Comparison of ENCODE assay signal across 23 cellular contexts in genomic region chr9:76370656-76371055, GRCh38. TPM values are rescaled to one million over a fixed set of nuclear protein-coding genes. Genes with fewer than 3 reads are reported as not detected.
DNase-seq lines count a peak whose midpoint lies in the region; ATAC-seq, FAIRE-seq and TF ChIP-seq lines count a peak whose summit lies in the region.
"Had no signal": no experiment of that assay in that cellular context is flagged by ENCODE, and none has a peak within 500 bp of the region (broad histone marks: within the 10 kb centered on the region; RNA-seq: fewer than 3 reads in every experiment).

No MANE protein-coding gene starts in this region.

- H2AFZ ChIP-seq in OCI-LY7 (ENCODE audit: low read length): peak overlapping the region; percentile 57; the same call in 1 of the 2 replicates

- H3K36me3 ChIP-seq in OCI-LY7 (ENCODE audit: insufficient read depth, low read length) (no peaks in the 10 kb centered on the region), small intestine (ENCODE audit: control insufficient read depth in 2 of 2, insufficient read depth in 2 of 2, low read length in 2 of 2) (no peaks in the 10 kb centered on the region)
- H3K36me3 ChIP-seq: Peyer's patch had no signal

- no peaks in the 10 kb centered on the region for H3K9me2 ChIP-seq in OCI-LY7 (ENCODE audit: insufficient read depth, low read length)

- no peak for ATAC-seq in GM18868 (IDR thresholded peaks at IDR 0.05; ENCODE audit: unreplicated experiment)

- 35 to 65% (median 40%) methylated on average over 2 of the region's 2 CpGs for WGBS in small intestine, 3 donors

- no peaks in the 10 kb centered on the region for H3K79me2 ChIP-seq in OCI-LY7 (ENCODE audit: insufficient read depth, low read depth, low read length)

- BruUV-seq in OCI-LY7 (replicated peaks; lab: Mats Ljungman, UMichigan): no TSS peak

- no peak for TF ChIP-seq EP300 in Ishikawa (IDR thresholded peaks at IDR 0.05; ENCODE audit: borderline replicate concordance)

- H3K9me3 ChIP-seq in OCI-LY7 (ENCODE audit: low read length): no peaks in the 10 kb centered on the region
- no peaks in the 10 kb centered on the region for H3K9me3 ChIP-seq in small intestine (ENCODE audit: control insufficient read depth, low read depth)
- H3K9me3 ChIP-seq: Peyer's patch had no signal

- DNase-seq in NCI-H82 (lab: John Stamatoyannopoulos, UW) (peak; percentile 10), NCI-H82 treated with DMSO at 0.1 percent for 48 hours (lab: John Stamatoyannopoulos, UW; ENCODE audit: unreplicated experiment) (no peak), OCI-LY7 (ENCODE audit: low spot score) (no peak), small intestine (peak; percentile 63), DMS 273 (lab: John Stamatoyannopoulos, UW; ENCODE audit: unreplicated experiment) (no peak)
- DNase-seq: Calu3, DMS153, DND-41, HCEC 1CT, Kasumi-1, NCI-H187, NCI-H2081 treated with DMSO at 0.1 percent for 48 hours, NCI-H2171 treated with DMSO at 0.1 percent for 48 hours, NCI-H345, NCI-H524 treated with DMSO at 0.1 percent for 48 hours, Peyer's patch, SHP77 treated with DMSO at 0.1 percent for 48 hours had no signal

- H3K27ac ChIP-seq in OCI-LY7 (ENCODE audit: low read depth, low read length, poor library complexity, severe bottlenecking) (peak overlapping the region; percentile 88), small intestine (ENCODE audit: low read depth in 1 of 2, low read length in 1 of 2) (no peak overlapping the region)
- H3K27ac ChIP-seq: Peyer's patch, SK-N-MC had no signal

- no peak for TF ChIP-seq CTCF in OCI-LY7 (conservative IDR thresholded peaks at IDR 0.05; ENCODE audit: low read length)

- CTCF ChIA-PET in OCI-LY7 (lab: Charles Lee; ENCODE audit: unreplicated experiment): interaction anchor here (1.3 kb wide), 1 partner anchor 23 kb away, joined by 6 read pairs; the partner anchor contains the start of gene RFK

- peak overlapping the region; percentile 63 for H3K4me2 ChIP-seq in OCI-LY7 (ENCODE audit: low read length)

- no peak for TF ChIP-seq RAD21 in Ishikawa (IDR thresholded peaks at IDR 0.05; ENCODE audit: low read depth)

- POLR2A ChIA-PET in OCI-LY7 (lab: Charles Lee): interaction anchor here (0.6 to 9.6 kb wide), 10 partner anchors 9 to 1342 kb away, joined by 3 to 74 read pairs (median 6); partner anchors contain the start of genes CARNMT1 and RFK

- FAIRE-seq in small intestine (lab: Jason Lieb, UNC): no peak
- FAIRE-seq: GM12892, GM19239, H1 had no signal

- intact Hi-C loops in OCI-LY7 (cut with micrococcal nuclease; ENCODE audit: unreplicated experiment): no loop called here

- H3K4me3 ChIP-seq in OCI-LY7 (ENCODE audit: low read depth, low read length, poor library complexity, severe bottlenecking) (no peak overlapping the region), small intestine (ENCODE audit: low read depth in 1 of 2, low read length in 2 of 2) (no peak overlapping the region)
- H3K4me3 ChIP-seq: Peyer's patch, SK-N-MC had no signal

- H3K27me3 ChIP-seq in small intestine (ENCODE audit: control insufficient read depth in 2 of 2, insufficient read depth in 2 of 2, low read length in 2 of 2): no peaks in the 10 kb centered on the region
- H3K27me3 ChIP-seq: Peyer's patch had no signal

- H3K4me1 ChIP-seq in OCI-LY7 (ENCODE audit: insufficient read depth, low read length, poor library complexity, severe bottlenecking): peaks cover 56% of the 10 kb centered on the region
- H3K4me1 ChIP-seq in small intestine (ENCODE audit: control insufficient read depth in 2 of 2, insufficient read depth in 1 of 2, low read depth in 1 of 2, low read length in 1 of 2): peaks cover 2 to 9% of the 10 kb centered on the region in 2 donors

- H4K20me1 ChIP-seq in OCI-LY7 (ENCODE audit: insufficient read depth, low read length): no peaks in the 10 kb centered on the region

TF ChIP-seq in Ishikawa, 13 proteins besides CTCF, POLR2A, EP300 and RAD21:
- TF ChIP-seq FOXM1 (IDR thresholded peaks at IDR 0.05; ENCODE audit: borderline replicate concordance, low read depth) (no peak), NFIC (IDR thresholded peaks at IDR 0.05) (peak; percentile 63; the same call in 1 of the 2 replicates)

RNA-seq across cellular contexts. Expression of gene RFK, which starts 23.6 kb away (rescaled TPM):
- 25.4 and 37.8 TPM in 2 replicates for total RNA-seq in OCI-LY7 (2014; rRNA removed; shearing (Covaris generic))
- total RNA-seq in OCI-LY7 (2022): 27.9 and 28.7 TPM in 2 replicates
- polyA plus RNA-seq in small intestine: 10 to 100 TPM; 28.3 to 67.3 (median 48.3) TPM

Comparison
In these comparisons a context has a peak if more than half of its experiments do, and no peak if none do; other contexts are left out.
1. DNase-seq: peak in NCI-H82 (single experiment) and small intestine (single experiment); none in NCI-H82 treated with DMSO at 0.1 percent for 48 hours (single experiment), OCI-LY7 (single experiment) and DMS 273 (single experiment).